ENCODE assay signal across 16 cellular contexts in genomic region chr15:60889506-60889905, GRCh38.
A peak's percentile ranks its signal among the peaks of the same experiment; 100 is the strongest.
DNase-seq lines count a peak whose midpoint lies in the region; TF ChIP-seq lines count a peak whose summit lies in the region.
"Had no signal": no experiment of that assay in that cellular context is flagged by ENCODE, and none has a peak within 500 bp of the region (broad histone marks: within the 10 kb centered on the region; RNA-seq: fewer than 3 reads in every experiment).

No MANE protein-coding gene starts in this region.

- H3K4me3 ChIP-seq in BLaER1 treated with 17β-estradiol and CSF1 and Interleukin-3, amounts not matched to agents 10 nM and 100 nM, result no peak overlapping the region
- no peak overlapping the region for H3K4me3 ChIP-seq in esophagus squamous epithelium
- H3K4me3 ChIP-seq: GM12878 had no signal

- no peak for TF ChIP-seq POLR2A in esophagus squamous epithelium (IDR thresholded peaks at IDR 0.05)

- intact Hi-C loops in esophagus squamous epithelium (cut with DNase I), result no loop called here

- DNase-seq in kidney tubule cell (ENCODE audit: low spot score) (peak; percentile 62), renal cortical epithelial cell (ENCODE audit: low read depth) (peak; percentile 50), esophagus squamous epithelium (lab: John Stamatoyannopoulos, UW) (no peak), NCI-H128 (lab: John Stamatoyannopoulos, UW; ENCODE audit: unreplicated experiment) (no peak), NCI-H2227 treated with DMSO at 0.1 percent for 48 hours (lab: John Stamatoyannopoulos, UW) (no peak)
- DNase-seq: ACHN; CD8-positive, alpha-beta T cell; DMS 273 treated with DMSO at 0.1 percent for 48 hours; DMS53; DND-41; EL; H9; KBM-7 had no signal

- H3K36me3 ChIP-seq in BLaER1 treated with 17β-estradiol and CSF1 and Interleukin-3, amounts not matched to agents 10 nM and 100 nM, result no peaks in the 10 kb centered on the region
- no peaks in the 10 kb centered on the region for H3K36me3 ChIP-seq in KOPT-K1 (ENCODE audit: insufficient read depth, low read length)
- H3K36me3 ChIP-seq in esophagus squamous epithelium, result no peaks in the 10 kb centered on the region

- no peak for TF ChIP-seq CTCF in esophagus squamous epithelium (IDR thresholded peaks at IDR 0.05)

- H3K4me1 ChIP-seq in BLaER1 treated with 17β-estradiol and CSF1 and Interleukin-3, amounts not matched to agents 10 nM and 100 nM, result peaks cover 0 to 37% (median 22%) of the 10 kb centered on the region in 10 experiments; a peak in 14 of 20 replicates
- H3K4me1 ChIP-seq in esophagus squamous epithelium, result peaks cover 0 to 15% (median 0%) of the 10 kb centered on the region in 3 donors

- H3K9me3 ChIP-seq in BLaER1 treated with 17β-estradiol and CSF1 and Interleukin-3, amounts not matched to agents 10 nM and 100 nM (replicated peaks in 1 of 11), result no peaks in the 10 kb centered on the region
- H3K9me3 ChIP-seq in KOPT-K1 (ENCODE audit: insufficient read depth, low read length, poor library complexity, severe bottlenecking), result no peaks in the 10 kb centered on the region
- H3K9me3 ChIP-seq in esophagus squamous epithelium, result no peaks in the 10 kb centered on the region

- 81 to 91% methylated on average over 10 to 11 of the region's 11 CpGs for WGBS in esophagus squamous epithelium, 2 donors

- no peaks in the 10 kb centered on the region for H3K27me3 ChIP-seq in BLaER1 treated with 17β-estradiol and CSF1 and Interleukin-3, amounts not matched to agents 10 nM and 100 nM
- H3K27me3 ChIP-seq in esophagus squamous epithelium, result no peaks in the 10 kb centered on the region

- no peak overlapping the region for H3K27ac ChIP-seq in BLaER1 treated with 17β-estradiol and CSF1 and Interleukin-3, amounts not matched to agents 10 nM and 100 nM
- peak overlapping the region; percentile 47 for H3K27ac ChIP-seq in KOPT-K1 (ENCODE audit: low read depth, low read length, poor library complexity, severe bottlenecking)
- H3K27ac ChIP-seq in esophagus squamous epithelium, result no peak overlapping the region

- peak overlapping the region in 6 of 11 experiments; percentile 7 to 49 (median 21); a peak in 5 of 22 replicates for H3K4me2 ChIP-seq in BLaER1 treated with 17β-estradiol and CSF1 and Interleukin-3, amounts not matched to agents 10 nM and 100 nM

- H3K9ac ChIP-seq in BLaER1 treated with 17β-estradiol and CSF1 and Interleukin-3, amounts not matched to agents 10 nM and 100 nM, result no peak overlapping the region

- no peaks in the 10 kb centered on the region for H4K20me1 ChIP-seq in BLaER1 treated with 17β-estradiol and CSF1 and Interleukin-3, amounts not matched to agents 10 nM and 100 nM

Comparison
In these comparisons a context has a peak if more than half of its experiments do, and no peak if none do; other contexts are left out.
1. DNase-seq: peak in kidney tubule cell (single experiment) and renal cortical epithelial cell (single experiment); none in esophagus squamous epithelium (single experiment), NCI-H128 (single experiment) and NCI-H2227 treated with DMSO at 0.1 percent for 48 hours (single experiment).